In genomic region chr12:30696486-30696885, GRCh38 we compare ENCODE assay signal across 2 cellular contexts.
TF ChIP-seq lines count a peak whose summit lies in the region.

No MANE protein-coding gene starts in this region.

TF ChIP-seq in HEK293, 187 proteins besides CTCF, POLR2A, EP300 and RAD21:
- TF ChIP-seq ZBTB48 (tag by site-specific recombination; IDR thresholded peaks at IDR 0.05): 0 out of 2 replicates have a peak, but pooled peaks have one; percentile 14
- TF ChIP-seq ZNF10 (tag by site-specific recombination; IDR thresholded peaks at IDR 0.05): no peak

TF ChIP-seq in GM12878, 131 proteins besides CTCF, POLR2A, EP300 and RAD21:
- TF ChIP-seq IRF3 (IDR thresholded peaks at IDR 0.05) (no peak), KLF5 (IDR thresholded peaks at IDR 0.05; ENCODE audit: partially characterized antibody) (no peak), ZNF592 (IDR thresholded peaks at IDR 0.05) (no peak)
